In the genomic region with DNA sequence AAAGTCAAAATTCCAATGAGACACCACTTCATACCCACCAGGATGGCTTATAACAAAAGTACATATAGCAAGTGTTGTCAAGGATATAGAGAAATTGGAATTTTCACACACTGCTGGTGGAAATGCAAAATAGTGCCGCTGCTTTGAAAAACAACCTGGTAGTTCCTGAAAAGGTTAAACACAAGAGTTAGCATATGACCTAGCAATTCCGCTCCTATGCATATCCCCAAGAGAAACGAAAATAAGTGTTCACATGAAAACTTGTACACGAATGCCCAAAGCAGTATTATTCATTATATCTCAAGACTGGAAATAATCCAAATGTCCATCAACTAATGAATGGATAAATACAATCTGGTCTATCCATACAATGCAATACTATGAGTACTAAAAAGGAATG, we compare ENCODE assay signal across 24 cellular contexts.
"Had no signal": no experiment of that assay in that cellular context is flagged by ENCODE, and none has a peak within 500 bp of the region (broad histone marks: within the 10 kb centered on the region; RNA-seq: fewer than 3 reads in every experiment).

No MANE protein-coding gene starts in this region.

- H3K4me1 Mint-ChIP-seq: mesothelial cell of epicardium had no signal

- H3K4me3 ChIP-seq: colonic mucosa, esophagus squamous epithelium, gastrocnemius medialis, heart right ventricle, left lung, lower lobe of right lung, mucosa of descending colon had no signal

- H3K27ac Mint-ChIP-seq: dendritic cell treated with granulocyte-macrophage colony-stimulating factor and Interleukin-4, amounts not matched to agents 40 ng/mL and 50 ng/mL, for 4 days; effector memory CD8-positive, alpha-beta T cell; mesothelial cell of epicardium; naive B cell had no signal

- H3K27me3 ChIP-seq: colonic mucosa, esophagus squamous epithelium, gastrocnemius medialis, heart right ventricle, left lung had no signal

- H3K9me3 ChIP-seq: colonic mucosa, gastrocnemius medialis had no signal

- H3K4me1 ChIP-seq: colonic mucosa, left lung, lower lobe of right lung had no signal

- H3K9me3 Mint-ChIP-seq: effector memory CD8-positive, alpha-beta T cell had no signal

- H3K27ac ChIP-seq: colonic mucosa, epithelial cell of prostate, esophagus squamous epithelium, gastrocnemius medialis, heart right ventricle, left lung, lower lobe of right lung had no signal

- H3K4me3 Mint-ChIP-seq: dendritic cell treated with granulocyte-macrophage colony-stimulating factor and Interleukin-4, amounts not matched to agents 40 ng/mL and 50 ng/mL, for 4 days; effector memory CD8-positive, alpha-beta T cell; mesothelial cell of epicardium; naive B cell had no signal

- DNase-seq: colonic mucosa; cortex of kidney; effector CD8-positive, alpha-beta T cell; effector memory CD8-positive, alpha-beta T cell; erythroblast; esophagus squamous epithelium; foreskin fibroblast; foreskin melanocyte; gastrocnemius medialis; glutamatergic neuron; head of caudate nucleus; heart right ventricle; hippocampal formation; left cardiac atrium; left lung; left ventricle myocardium superior; lower lobe of right lung; mesenchymal stem cell; mucosa of descending colon; naive B cell had no signal

- ATAC-seq: effector memory CD8-positive, alpha-beta T cell; esophagus mucosa; gastrocnemius medialis; heart right ventricle; left cardiac atrium; left lung; left ventricle myocardium superior; lower lobe of right lung; mucosa of descending colon had no signal

- H3K27me3 Mint-ChIP-seq: dendritic cell treated with granulocyte-macrophage colony-stimulating factor and Interleukin-4, amounts not matched to agents 40 ng/mL and 50 ng/mL, for 4 days; effector memory CD8-positive, alpha-beta T cell; naive B cell had no signal

- H3K36me3 ChIP-seq: colonic mucosa had no signal
